In the genomic region with DNA sequence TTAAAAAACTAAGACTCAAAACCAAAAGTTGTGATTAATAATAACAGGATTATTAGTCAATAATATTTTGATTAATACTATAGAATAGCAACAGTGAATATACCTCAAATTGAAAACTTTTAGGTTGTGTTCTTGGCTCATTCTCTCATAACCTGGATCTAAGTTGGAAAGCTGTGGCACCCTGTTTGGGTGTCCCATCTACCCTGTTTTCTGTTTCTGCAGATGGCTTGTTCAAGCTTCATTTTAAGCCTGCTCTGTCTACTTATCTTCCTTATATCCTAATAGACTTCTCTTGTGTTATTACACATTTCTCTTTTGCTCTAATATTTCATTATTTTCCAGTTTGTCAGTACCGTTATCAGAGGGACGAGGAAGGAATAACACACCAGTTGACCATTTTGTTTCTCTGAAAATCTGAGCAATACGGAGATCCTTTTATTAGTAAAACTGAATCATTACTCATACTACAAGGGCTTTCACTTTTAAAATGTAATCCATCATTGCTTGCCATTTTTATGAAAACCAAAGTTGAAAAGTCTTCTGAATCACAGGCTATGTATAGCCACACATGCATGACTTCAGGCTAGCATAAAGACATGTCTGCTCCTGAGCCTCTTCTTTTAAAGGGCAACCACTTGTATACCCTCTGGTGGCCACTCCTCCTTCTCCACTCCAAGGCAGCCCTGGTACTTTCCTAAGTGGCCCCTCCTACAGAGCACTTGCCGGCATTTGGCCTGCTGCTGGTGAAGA, we compare ENCODE assay signal across 1 cellular context.
TF ChIP-seq lines count a peak whose summit lies in the region.

No MANE protein-coding gene starts in this region.

TF ChIP-seq in K562, 482 proteins besides CTCF, POLR2A, EP300 and RAD21:
- peak; percentile 19; the same call in 1 of the 2 replicates for TF ChIP-seq ZNF592 (IDR thresholded peaks at IDR 0.05)
- no peak for TF ChIP-seq JUN (IDR thresholded peaks at IDR 0.05; ENCODE audit: borderline replicate concordance, low read depth, low read length)
- TF ChIP-seq JUN (CRISPR knock-in tag; IDR thresholded peaks at IDR 0.05; ENCODE audit: borderline replicate concordance), result no peak
- no peak for TF ChIP-seq PBX2 (CRISPR knock-in tag; IDR thresholded peaks at IDR 0.05; ENCODE audit: low read depth)
- peak; percentile 47 for TF ChIP-seq PBX2 (tag; conservative IDR thresholded peaks at IDR 0.05; ENCODE audit: low read depth)
- no peak for TF ChIP-seq ZNF239 (CRISPR knock-in tag; IDR thresholded peaks at IDR 0.05)
- TF ChIP-seq HDAC6 (IDR thresholded peaks at IDR 0.05; ENCODE audit: low read depth, low read length), result no peak
- no peak for TF ChIP-seq DLX4 (CRISPR knock-in tag; IDR thresholded peaks at IDR 0.05)
- TF ChIP-seq DACH1 (IDR thresholded peaks at IDR 0.05; ENCODE audit: partially characterized antibody), result peak; percentile 32
- TF ChIP-seq ZNF395 (CRISPR knock-in tag; IDR thresholded peaks at IDR 0.05), result peak; percentile 35; the same call in 1 of the 2 replicates
- TF ChIP-seq POLR2AphosphoS2 (IDR thresholded peaks at IDR 0.05; ENCODE audit: low read length), result no peak
- peak; percentile 9 for TF ChIP-seq MEIS2 (IDR thresholded peaks at IDR 0.05; ENCODE audit: partially characterized antibody)
- no peak for TF ChIP-seq TEAD2 (tag; IDR thresholded peaks at IDR 0.05)
